In genomic region chr2:121210691-121211090, GRCh38 we compare ENCODE assay signal across 14 cellular contexts.
DNase-seq lines count a peak whose midpoint lies in the region; ATAC-seq and TF ChIP-seq lines count a peak whose summit lies in the region.
"Had no signal": no experiment of that assay in that cellular context is flagged by ENCODE, and none has a peak within 500 bp of the region (broad histone marks: within the 10 kb centered on the region; RNA-seq: fewer than 3 reads in every experiment).

No MANE protein-coding gene starts in this region.

- H3K27ac ChIP-seq in PC-9 (no peak overlapping the region), ascending aorta (no peak overlapping the region)

- no peak overlapping the region for H2AFZ ChIP-seq in PC-9

- no peaks in the 10 kb centered on the region for H3K27me3 ChIP-seq in PC-9 (ENCODE audit: insufficient read depth, low read depth)
- no peaks in the 10 kb centered on the region for H3K27me3 ChIP-seq in ascending aorta

- DNase-seq in Daoy (ENCODE audit: low read depth) (peak; percentile 20), PC-9 (peak in 1 of 2 experiments; percentile 67), left cardiac atrium (no peak), progenitor cell of endocrine pancreas (ENCODE audit: low spot score, unreplicated experiment) (no peak), cerebellar cortex (ENCODE audit: low spot score) (no peak), ascending aorta (ENCODE audit: low spot score in 2 of 2) (no peak), activated gamma-delta T cell treated with Interleukin-2 at 50 U/mL for 16 hours (no peak), NCI-H2029 (lab: John Stamatoyannopoulos, UW) (no peak)
- DNase-seq: activated CD4-positive, alpha-beta T cell treated with anti-CD3 and anti-CD28 coated beads for 36 hours; activated T-cell treated with anti-CD3 and anti-CD28 coated beads, Interleukin-2, amount 50 U/mL, for 4 hours; NCI-H1930; stimulated activated CD4-positive, alpha-beta T cell treated with anti-CD3 and anti-CD28 coated beads, Interleukin-2, amount 100 ng/mL, for 48 hours; SW 1271 had no signal

- no peak overlapping the region for H3K4me3 ChIP-seq in PC-9
- no peak overlapping the region for H3K4me3 ChIP-seq in ascending aorta

- no peaks in the 10 kb centered on the region for H4K20me1 ChIP-seq in PC-9 (ENCODE audit: insufficient read depth)

- H3K9me3 ChIP-seq in PC-9 (ENCODE audit: insufficient read depth, low read depth) (no peaks in the 10 kb centered on the region), ascending aorta (no peaks in the 10 kb centered on the region)

- POLR2A ChIA-PET in PC-9 (lab: Charles Lee; ENCODE audit: unreplicated experiment), result no interaction called here

- no peaks in the 10 kb centered on the region for H3K36me3 ChIP-seq in PC-9 (ENCODE audit: low read depth)
- H3K36me3 ChIP-seq in ascending aorta, result no peaks in the 10 kb centered on the region

- H3K4me1 ChIP-seq in PC-9 (replicated peaks; ENCODE audit: insufficient read depth) (peaks cover 29% of the 10 kb centered on the region), ascending aorta (no peaks in the 10 kb centered on the region)

- ATAC-seq in left cardiac atrium, result peak; percentile 19 to 71
- ATAC-seq: activated CD4-positive, alpha-beta T cell treated with anti-CD3 and anti-CD28 coated beads for 36 hours; activated T-cell treated with anti-CD3 and anti-CD28 coated beads, Interleukin-2, amount 50 U/mL, for 4 hours had no signal

- intact Hi-C loops in PC-9 (cut with micrococcal nuclease; ENCODE audit: unreplicated experiment), result no loop called here
- intact Hi-C loops in left cardiac atrium (cut with DNase I), result no loop called here
- intact Hi-C loops in ascending aorta (cut with DNase I), result no loop called here

- no peaks in the 10 kb centered on the region for H3F3A ChIP-seq in PC-9 (ENCODE audit: insufficient read depth, low read depth)

- H3K4me3 Mint-ChIP-seq in progenitor cell of endocrine pancreas (ENCODE audit: low read depth), result no peak overlapping the region
- H3K4me3 Mint-ChIP-seq: activated CD4-positive, alpha-beta T cell treated with anti-CD3 and anti-CD28 coated beads for 36 hours; activated T-cell treated with anti-CD3 and anti-CD28 coated beads, Interleukin-2, amount 50 U/mL, for 4 hours; dendritic cell treated with granulocyte-macrophage colony-stimulating factor and Interleukin-4, amounts not matched to agents 40 ng/mL and 50 ng/mL, for 4 days had no signal

- TF ChIP-seq CTCF in PC-9 (conservative IDR thresholded peaks at IDR 0.05) (peak; percentile 29; the same call in 1 of the 2 replicates), progenitor cell of endocrine pancreas (IDR thresholded peaks at IDR 0.05; ENCODE audit: unreplicated experiment) (no peak), ascending aorta (IDR thresholded peaks at IDR 0.05) (no peak)

- peaks cover 18% of the 10 kb centered on the region for H3K4me1 Mint-ChIP-seq in progenitor cell of endocrine pancreas (ENCODE audit: low read depth)
- H3K4me1 Mint-ChIP-seq: activated CD4-positive, alpha-beta T cell treated with anti-CD3 and anti-CD28 coated beads for 36 hours had no signal

- H3K9me3 Mint-ChIP-seq in progenitor cell of endocrine pancreas (ENCODE audit: low read depth), result no peaks in the 10 kb centered on the region
- H3K9me3 Mint-ChIP-seq: activated T-cell treated with anti-CD3 and anti-CD28 coated beads, Interleukin-2, amount 50 U/mL, for 4 hours; dendritic cell treated with granulocyte-macrophage colony-stimulating factor and Interleukin-4, amounts not matched to agents 40 ng/mL and 50 ng/mL, for 4 days had no signal

- no peaks in the 10 kb centered on the region for H3K9me2 ChIP-seq in PC-9 (ENCODE audit: insufficient read depth)

- H3K79me2 ChIP-seq in PC-9 (ENCODE audit: low read depth), result no peaks in the 10 kb centered on the region

- peaks cover 53% of the 10 kb centered on the region for H3K27me3 Mint-ChIP-seq in progenitor cell of endocrine pancreas
- H3K27me3 Mint-ChIP-seq: activated CD4-positive, alpha-beta T cell treated with anti-CD3 and anti-CD28 coated beads for 36 hours had no signal

- H3K27ac Mint-ChIP-seq in progenitor cell of endocrine pancreas, result peak overlapping the region; percentile 72
- H3K27ac Mint-ChIP-seq: activated CD4-positive, alpha-beta T cell treated with anti-CD3 and anti-CD28 coated beads for 36 hours; dendritic cell treated with granulocyte-macrophage colony-stimulating factor and Interleukin-4, amounts not matched to agents 40 ng/mL and 50 ng/mL, for 4 days had no signal

- no peak overlapping the region for H3K4me2 ChIP-seq in PC-9

- no peaks in the 10 kb centered on the region for H3K36me3 Mint-ChIP-seq in progenitor cell of endocrine pancreas (ENCODE audit: insufficient read depth)

- CTCF ChIA-PET in PC-9 (lab: Charles Lee), result no interaction called here

- BruUV-seq in PC-9 (replicated peaks; lab: Mats Ljungman, UMichigan), result no TSS peak
